Comparison of ENCODE assay signal across 11 cellular contexts in genomic region chr10:51087114-51087513, GRCh38.
"Had no signal": no experiment of that assay in that cellular context is flagged by ENCODE, and none has a peak within 500 bp of the region (broad histone marks: within the 10 kb centered on the region; RNA-seq: fewer than 3 reads in every experiment).

No MANE protein-coding gene starts in this region.

- H3K9me3 Mint-ChIP-seq: GM23338, H9, HFFc6 had no signal

- DNase-seq: GM23248, GOT3, H7, H9, HCEC 1CT, HFFc6 had no signal

- ATAC-seq: GM23338, HCT116 had no signal

- H3K27ac ChIP-seq: GM23248 had no signal

- H3K9ac ChIP-seq: GM23248 had no signal

- H3K4me1 ChIP-seq: HAP-1 had no signal

- H3K27ac Mint-ChIP-seq: GM23338, H9, HFFc6 had no signal

- H3K4me3 ChIP-seq: GM23248, GM23338, HAP-1 had no signal

- H2AFZ ChIP-seq: GM23248, GM23338 had no signal

- H3K9me3 ChIP-seq: HAP-1 had no signal

- H3K4me3 Mint-ChIP-seq: GM23338, H9, HFFc6 had no signal

- FAIRE-seq: H1, H54 had no signal

- H3K36me3 ChIP-seq: HAP-1 had no signal

- H3K4me2 ChIP-seq: GM23338 had no signal
